8 cellular contexts compared by ENCODE assay signal in genomic region chr12:1634590-1635191, GRCh38. TPM values are rescaled to one million over a fixed set of nuclear protein-coding genes. Genes with fewer than 3 reads are reported as not detected.
DNase-seq lines count a peak whose midpoint lies in the region; ATAC-seq and TF ChIP-seq lines count a peak whose summit lies in the region.

No MANE protein-coding gene starts in this region.

- TF ChIP-seq CTCF in activated B cell treated with CpG ODN at 0.5 μM for 24 hours (IDR thresholded peaks at IDR 0.05) (no peak), kidney epithelial cell (IDR thresholded peaks at IDR 0.05; ENCODE audit: insufficient read depth, low read length, poor library complexity, severe bottlenecking) (peak; percentile 94)

- CTCF ChIA-PET in activated B cell treated with CpG ODN at 0.5 μM for 24 hours (lab: Charles Lee) = interaction anchor here (0.8 to 4.7 kb wide), 17 partner anchors 9 to 749 kb away, joined by 3 to 62 read pairs (median 5); no protein-coding TSS in a partner anchor

- H3K27me3 ChIP-seq in kidney epithelial cell (ENCODE audit: control insufficient read depth, insufficient read depth, low read length) = peaks cover 11% of the 10 kb centered on the region

- H3K9me3 Mint-ChIP-seq in activated B cell treated with CpG ODN at 0.5 μM for 24 hours = no peaks in the 10 kb centered on the region

- H3K36me3 Mint-ChIP-seq in activated B cell treated with CpG ODN at 0.5 μM for 24 hours (ENCODE audit: low read depth) = no peaks in the 10 kb centered on the region

- H3K36me3 ChIP-seq in kidney epithelial cell (ENCODE audit: control insufficient read depth, insufficient read depth, low read length) = no peaks in the 10 kb centered on the region

- POLR2A ChIA-PET in activated B cell treated with CpG ODN at 0.5 μM for 24 hours (lab: Charles Lee) = interaction anchor here (0.5 to 1.0 kb wide), 4 partner anchors 18 to 147 kb away, joined by 3 to 12 read pairs (median 4); no protein-coding TSS in a partner anchor

- peak; percentile 17 for DNase-seq in NK-92 treated with Interleukin-12 subunit alpha and Interleukin-12 subunit beta, amount 100 ng/mL, for 24 hours (lab: John Stamatoyannopoulos, UW)
- DNase-seq in NK-92 (lab: John Stamatoyannopoulos, UW; ENCODE audit: unreplicated experiment) (no peak), NCI-H2107 treated with DMSO at 0.1 percent for 48 hours (lab: John Stamatoyannopoulos, UW; ENCODE audit: unreplicated experiment) (peak; percentile 32), activated B cell treated with CpG ODN at 0.5 μM for 24 hours (peak; percentile 33), kidney epithelial cell (ENCODE audit: low read depth) (no peak)
- peak; percentile 21 for DNase-seq in central memory CD4-positive, alpha-beta T cell
- DNase-seq in stimulated activated CD4-positive, alpha-beta T cell treated with anti-CD3 and anti-CD28 coated beads, Interleukin-4, amount 100 ng/mL, for 1 hour = peak; percentile 68

- intact Hi-C loops in activated B cell treated with CpG ODN at 0.5 μM for 24 hours (cut with micrococcal nuclease) = loop anchor here (1.0 to 2.0 kb wide), 4 partner anchors 18 to 516 kb away; no protein-coding TSS in a partner anchor

- ATAC-seq in activated B cell treated with CpG ODN at 0.5 μM for 24 hours (ENCODE audit: low read depth) (peak; percentile 57), GM18867 (IDR thresholded peaks at IDR 0.05; ENCODE audit: unreplicated experiment) (no peak)

- peaks cover 26% of the 10 kb centered on the region for H3K27me3 Mint-ChIP-seq in activated B cell treated with CpG ODN at 0.5 μM for 24 hours

- H3K4me3 ChIP-seq in kidney epithelial cell (ENCODE audit: low read depth, low read length) = no peak overlapping the region

- H3K4me3 Mint-ChIP-seq in activated B cell treated with CpG ODN at 0.5 μM for 24 hours = no peak overlapping the region

- no peak overlapping the region for H3K27ac Mint-ChIP-seq in activated B cell treated with CpG ODN at 0.5 μM for 24 hours

- H3K4me1 Mint-ChIP-seq in activated B cell treated with CpG ODN at 0.5 μM for 24 hours = peaks cover 17% of the 10 kb centered on the region

RNA-seq across cellular contexts. Expression of gene WNT5B, which starts 5.7 kb away (rescaled TPM):
- total RNA-seq in activated B cell treated with CpG ODN at 0.5 μM for 24 hours (0.69 and 1.0 TPM in 2 replicates), kidney epithelial cell (26.4 and 28.5 TPM in 2 replicates)

RNA-seq across cellular contexts. Expression of gene FBXL14, which starts 40.3 kb away (rescaled TPM):
- total RNA-seq in activated B cell treated with CpG ODN at 0.5 μM for 24 hours (19.4 and 21.6 TPM in 2 replicates), kidney epithelial cell (17.1 and 18.6 TPM in 2 replicates)

RNA-seq across cellular contexts. Expression of gene ADIPOR2, which starts 56.2 kb away (rescaled TPM):
- 43.0 and 43.1 TPM in 2 replicates for total RNA-seq in activated B cell treated with CpG ODN at 0.5 μM for 24 hours
- total RNA-seq in kidney epithelial cell = 22.7 and 28.7 TPM in 2 replicates

Comparison
In these comparisons a context has a peak if more than half of its experiments do, and no peak if none do; other contexts are left out.
1. DNase-seq: peak in NK-92 treated with Interleukin-12 subunit alpha and Interleukin-12 subunit beta, amount 100 ng/mL, for 24 hours (single experiment), NCI-H2107 treated with DMSO at 0.1 percent for 48 hours (single experiment), activated B cell treated with CpG ODN at 0.5 μM for 24 hours (single experiment), central memory CD4-positive, alpha-beta T cell (single experiment) and stimulated activated CD4-positive, alpha-beta T cell treated with anti-CD3 and anti-CD28 coated beads, Interleukin-4, amount 100 ng/mL, for 1 hour (single experiment); none in NK-92 (single experiment) and kidney epithelial cell (single experiment).
2. RNA of gene WNT5B, which starts 5.7 kb away (total RNA-seq): 26.4 to 28.5 TPM in kidney epithelial cell; 0.69 to 1.0 TPM in activated B cell treated with CpG ODN at 0.5 μM for 24 hours; every median in the first group is over 10 times any median in the second.